In genomic region chr17:59826741-59827453, GRCh38 we compare ENCODE assay signal across 12 cellular contexts.
DNase-seq lines count a peak whose midpoint lies in the region; ATAC-seq and TF ChIP-seq lines count a peak whose summit lies in the region.
"Had no signal": no experiment of that assay in that cellular context is flagged by ENCODE, and none has a peak within 500 bp of the region (broad histone marks: within the 10 kb centered on the region; RNA-seq: fewer than 3 reads in every experiment).

No MANE protein-coding gene starts in this region.

- H3K27ac ChIP-seq in breast epithelium (peak overlapping the region in 1 of 2 donors; percentile 26), urinary bladder (ENCODE audit: low read depth) (peak overlapping the region; percentile 6)
- H3K27ac ChIP-seq: WERI-Rb-1 had no signal

- H3K4me3 ChIP-seq in breast epithelium (no peak overlapping the region), urinary bladder (ENCODE audit: low read depth, low read length) (no peak overlapping the region)
- H3K4me3 ChIP-seq: heart right ventricle had no signal

- H3K4me1 Mint-ChIP-seq in MCF 10A (ENCODE audit: insufficient read depth, unreplicated experiment), result peaks cover 24% of the 10 kb centered on the region
- peaks cover 85% of the 10 kb centered on the region for H3K4me1 Mint-ChIP-seq in activated T-cell treated with anti-CD3 and anti-CD28 coated beads, Interleukin-2, amount 50 U/mL, for 72 hours (ENCODE audit: low read depth)
- H3K4me1 Mint-ChIP-seq in mesothelial cell of epicardium, result peaks cover 55% of the 10 kb centered on the region

- WGBS in urinary bladder, result 89% methylated on average over 4 of the region's 4 CpGs

- no peak for ATAC-seq in activated T-cell treated with anti-CD3 and anti-CD28 coated beads, Interleukin-2, amount 50 U/mL, for 72 hours (replicated peaks in 1 of 2)
- no peak for ATAC-seq in GM19324 (IDR thresholded peaks at IDR 0.05; ENCODE audit: low FRiP score, unreplicated experiment)
- ATAC-seq: heart right ventricle had no signal

- TF ChIP-seq CTCF in MCF 10A (IDR thresholded peaks at IDR 0.05; ENCODE audit: unreplicated experiment) (no peak), breast epithelium (IDR thresholded peaks at IDR 0.05) (no peak), mesothelial cell of epicardium (IDR thresholded peaks at IDR 0.05; ENCODE audit: unreplicated experiment) (no peak)

- H3K27ac Mint-ChIP-seq in MCF 10A (ENCODE audit: low read depth, unreplicated experiment) (peak overlapping the region; percentile 76), mesothelial cell of epicardium (peak overlapping the region; percentile 67)
- H3K27ac Mint-ChIP-seq in activated T-cell treated with anti-CD3 and anti-CD28 coated beads, Interleukin-2, amount 50 U/mL, for 72 hours, result peak overlapping the region; percentile 100

- H3K4me3 Mint-ChIP-seq in MCF 10A (ENCODE audit: unreplicated experiment) (no peak overlapping the region), mesothelial cell of epicardium (no peak overlapping the region)
- H3K4me3 Mint-ChIP-seq in activated T-cell treated with anti-CD3 and anti-CD28 coated beads, Interleukin-2, amount 50 U/mL, for 72 hours, result peak overlapping the region; percentile 77 to 100

- no peaks in the 10 kb centered on the region for H3K27me3 Mint-ChIP-seq in MCF 10A (ENCODE audit: insufficient read depth, unreplicated experiment)
- no peaks in the 10 kb centered on the region for H3K27me3 Mint-ChIP-seq in activated T-cell treated with anti-CD3 and anti-CD28 coated beads, Interleukin-2, amount 50 U/mL, for 72 hours (ENCODE audit: low read depth)
- no peaks in the 10 kb centered on the region for H3K27me3 Mint-ChIP-seq in mesothelial cell of epicardium (ENCODE audit: low read depth)

- BruUV-seq in MCF 10A (replicated peaks; lab: Mats Ljungman, UMichigan), result no TSS peak

- H3K36me3 ChIP-seq in breast epithelium (no peaks in the 10 kb centered on the region), urinary bladder (ENCODE audit: insufficient read depth) (no peaks in the 10 kb centered on the region)

- H3K27me3 ChIP-seq in breast epithelium, result no peaks in the 10 kb centered on the region
- H3K27me3 ChIP-seq: BE2C, heart right ventricle had no signal

- no peaks in the 10 kb centered on the region for H3K9me3 ChIP-seq in breast epithelium
- H3K9me3 ChIP-seq: BE2C, heart right ventricle had no signal

- TF ChIP-seq POLR2A in breast epithelium (IDR thresholded peaks at IDR 0.05), result no peak

- H3K36me3 Mint-ChIP-seq in MCF 10A (ENCODE audit: insufficient read depth, unreplicated experiment) (peaks cover 22% of the 10 kb centered on the region), mesothelial cell of epicardium (peaks cover 7% of the 10 kb centered on the region)
- peaks cover 15 to 31% of the 10 kb centered on the region in 2 donors for H3K36me3 Mint-ChIP-seq in activated T-cell treated with anti-CD3 and anti-CD28 coated beads, Interleukin-2, amount 50 U/mL, for 72 hours (ENCODE audit: insufficient read depth in 2 of 2)

- POLR2A ChIA-PET in MCF 10A (lab: Yijun Ruan, JAX), result interaction anchor here (2.2 to 8.3 kb wide), 5 partner anchors 12 to 67 kb away, joined by 5 to 121 read pairs (median 25); no protein-coding TSS in a partner anchor

- H3K4me1 ChIP-seq in breast epithelium (peaks cover 0 to 5% of the 10 kb centered on the region in 2 donors), urinary bladder (ENCODE audit: insufficient read depth) (peaks cover 4% of the 10 kb centered on the region)

- no peak for DNase-seq in MCF 10A (ENCODE audit: unreplicated experiment)
- no peak for DNase-seq in breast epithelium (ENCODE audit: low spot score in 2 of 2)
- DNase-seq in activated T-cell treated with anti-CD3 and anti-CD28 coated beads, Interleukin-2, amount 50 U/mL, for 72 hours, result no peak
- DNase-seq in mesothelial cell of epicardium (ENCODE audit: low spot score in 2 of 2, unreplicated experiment in 2 of 2), result no peak
- DNase-seq in stimulated activated CD8-positive, alpha-beta memory T cell treated with anti-CD3 and anti-CD28 coated beads, Interleukin-4, amount 100 ng/mL, for 48 hours, result no peak
- DNase-seq in T-helper 9 cell, result no peak
- DNase-seq: BE2C, cerebellar nuclear complex, heart right ventricle, WERI-Rb-1 had no signal

- H3K9me3 Mint-ChIP-seq in MCF 10A (ENCODE audit: unreplicated experiment) (no peaks in the 10 kb centered on the region), mesothelial cell of epicardium (no peaks in the 10 kb centered on the region)
- H3K9me3 Mint-ChIP-seq in activated T-cell treated with anti-CD3 and anti-CD28 coated beads, Interleukin-2, amount 50 U/mL, for 72 hours, result no peaks in the 10 kb centered on the region

- CTCF ChIA-PET in MCF 10A (lab: Yijun Ruan, JAX), result interaction anchor here (1.0 to 1.3 kb wide), 2 partner anchors 40 to 41 kb away, joined by 3 to 7 read pairs; no protein-coding TSS in a partner anchor

- intact Hi-C loops in MCF 10A (cut with micrococcal nuclease) (no loop called here), breast epithelium (cut with DNase I; ENCODE audit: low total_unique reads) (no loop called here)

Comparison
In these comparisons a context has a peak if more than half of its experiments do, and no peak if none do; other contexts are left out.
1. H3K4me3 Mint-ChIP-seq: peak in activated T-cell treated with anti-CD3 and anti-CD28 coated beads, Interleukin-2, amount 50 U/mL, for 72 hours (2 of 2); none in MCF 10A (single experiment) and mesothelial cell of epicardium (single experiment).
2. Peak in every context shown above with its lines, with median percentiles within 50 percentile points of each other: H3K27ac Mint-ChIP-seq.